10 cellular contexts compared by ENCODE assay signal in the genomic region with DNA sequence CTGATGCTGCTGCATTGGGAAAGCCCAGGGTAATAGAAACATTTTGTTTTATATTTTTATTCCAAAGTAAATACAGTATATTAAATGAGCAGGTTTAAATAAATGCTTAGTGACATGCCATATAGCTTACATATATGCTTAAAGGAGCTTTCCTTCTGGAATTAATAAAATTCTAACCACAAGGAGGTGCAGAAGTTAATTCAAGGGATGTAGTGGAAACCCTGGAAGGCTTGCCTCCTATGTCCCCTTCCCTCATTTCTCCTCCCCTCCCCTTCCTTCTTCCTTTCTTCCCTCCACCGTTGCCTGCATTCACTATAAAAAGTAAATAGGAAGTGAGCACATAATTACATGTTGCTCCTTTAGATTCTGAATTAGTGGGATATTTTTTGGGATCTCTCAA.
"Had no signal": no experiment of that assay in that cellular context is flagged by ENCODE, and none has a peak within 500 bp of the region (broad histone marks: within the 10 kb centered on the region; RNA-seq: fewer than 3 reads in every experiment).

No MANE protein-coding gene starts in this region.

- H3K27ac ChIP-seq: SJSA1 had no signal

- H3K4me3 ChIP-seq: SJSA1 had no signal

- H3K27me3 ChIP-seq: SJSA1 had no signal

- DNase-seq: activated CD4-positive, alpha-beta memory T cell treated with anti-CD3 and anti-CD28 coated beads for 36 hours; activated CD8-positive, alpha-beta memory T cell treated with anti-CD3 and anti-CD28 coated beads for 24 hours; activated effector memory CD4-positive, alpha-beta T cell treated with anti-CD3 and anti-CD28 coated beads, Interleukin-2, amount 50 U/mL, for 16 hours; activated naive CD4-positive, alpha-beta T cell treated with Interleukin-2 at 50 U/mL for 16 hours; activated naive CD8-positive, alpha-beta T cell treated with anti-CD3 and anti-CD28 coated beads, Interleukin-2, amount 50 U/mL, for 24 hours; activated T-cell treated with anti-CD3 and anti-CD28 coated beads, Interleukin-2, amount 50 U/mL, for 4 hours; amygdala; NCI-H226; T1000 had no signal

- H3K9me3 ChIP-seq: SJSA1 had no signal

- H3K4me1 ChIP-seq: SJSA1 had no signal
